22 cellular contexts compared by ENCODE assay signal in genomic region chr12:42936991-42937390, GRCh38.
DNase-seq lines count a peak whose midpoint lies in the region; FAIRE-seq and TF ChIP-seq lines count a peak whose summit lies in the region.
"Had no signal": no experiment of that assay in that cellular context is flagged by ENCODE, and none has a peak within 500 bp of the region (broad histone marks: within the 10 kb centered on the region; RNA-seq: fewer than 3 reads in every experiment).

No MANE protein-coding gene starts in this region.

- no peak for TF ChIP-seq POLR2A in GM12891 (IDR thresholded peaks at IDR 0.05; ENCODE audit: low read depth, low read length)

- H3K4me1 ChIP-seq in ascending aorta, result no peaks in the 10 kb centered on the region

- H3K9me3 ChIP-seq in ascending aorta, result peaks cover 0 to 9% of the 10 kb centered on the region in 2 donors

- TF ChIP-seq CTCF in ascending aorta (IDR thresholded peaks at IDR 0.05), result no peak

- intact Hi-C loops in ascending aorta (cut with DNase I), result no loop called here

- H3K27ac ChIP-seq in ascending aorta, result no peak overlapping the region
- H3K27ac ChIP-seq: RWPE1, SK-N-MC had no signal

- H3K27me3 ChIP-seq in ascending aorta, result no peaks in the 10 kb centered on the region

- H3K4me3 ChIP-seq in ascending aorta, result no peak overlapping the region
- H3K4me3 ChIP-seq: GM12878, GM23338, SK-N-MC had no signal

- no peak for FAIRE-seq in GM12891 (lab: Jason Lieb, UNC)
- FAIRE-seq: GM12878 had no signal

- H3K36me3 ChIP-seq in ascending aorta, result no peaks in the 10 kb centered on the region

- DNase-seq in HCEC 1CT (peak; percentile 2), LHCN-M2 (ENCODE audit: low read depth) (peak; percentile 75), astrocyte of the hippocampus (ENCODE audit: low read depth, low spot score) (peak; percentile 41), myocyte (ENCODE audit: low read depth) (peak; percentile 94), GM12891 (ENCODE audit: insufficient read length, low spot score) (no peak), mesenteric fat pad (ENCODE audit: low spot score) (no peak), ascending aorta (ENCODE audit: low spot score in 2 of 2) (no peak)
- DNase-seq: CD4-positive, CD25-positive, alpha-beta regulatory T cell; COR-L47; DMS79 treated with DMSO at 0.1 percent for 48 hours; NCI-H1417; NCI-H1694 treated with DMSO at 0.1 percent for 48 hours; NCI-H2081 treated with DMSO at 0.1 percent for 48 hours; NCI-H446 treated with DMSO at 0.1 percent for 48 hours; NCI-H526 treated with DMSO at 0.1 percent for 48 hours; PC-3; SHP77 treated with DMSO at 0.1 percent for 48 hours; SW 1271 had no signal

TF ChIP-seq in GM12891, 5 proteins besides CTCF, POLR2A, EP300 and RAD21:
- TF ChIP-seq TAF1 (IDR thresholded peaks at IDR 0.05; ENCODE audit: low read depth, low read length) (no peak), POU2F2 (IDR thresholded peaks at IDR 0.05; ENCODE audit: low read depth, low read length) (no peak), PAX5 (IDR thresholded peaks at IDR 0.05; ENCODE audit: insufficient read depth, low read length, severe bottlenecking) (no peak), POLR2AphosphoS5 (IDR thresholded peaks at IDR 0.05; ENCODE audit: low read depth, low read length) (no peak), SPI1 (IDR thresholded peaks at IDR 0.05; ENCODE audit: low read depth, low read length) (no peak)

Comparison
In these comparisons a context has a peak if more than half of its experiments do, and no peak if none do; other contexts are left out.
1. DNase-seq: peak in HCEC 1CT (single experiment), LHCN-M2 (single experiment), astrocyte of the hippocampus (single experiment) and myocyte (single experiment); none in GM12891 (single experiment), mesenteric fat pad (single experiment) and ascending aorta (0 of 2).